Comparison of ENCODE assay signal across 18 cellular contexts in genomic region chr2:160199053-160199452, GRCh38. TPM values are rescaled to one million over a fixed set of nuclear protein-coding genes. Genes with fewer than 3 reads are reported as not detected.
DNase-seq lines count a peak whose midpoint lies in the region; TF ChIP-seq lines count a peak whose summit lies in the region.
"Had no signal": no experiment of that assay in that cellular context is flagged by ENCODE, and none has a peak within 500 bp of the region (broad histone marks: within the 10 kb centered on the region; RNA-seq: fewer than 3 reads in every experiment).

No MANE protein-coding gene starts in this region.

- H3K4me2 ChIP-seq in mammary epithelial cell (ENCODE audit: insufficient read depth, low read depth, low read length), result peak overlapping the region; percentile 93
- H3K4me2 ChIP-seq in hepatocyte, result peak overlapping the region; percentile 65

- H2AFZ ChIP-seq in mammary epithelial cell (ENCODE audit: low read depth, low read length) (no peak overlapping the region), hepatocyte (no peak overlapping the region)

- H3K9ac ChIP-seq in mammary epithelial cell (ENCODE audit: insufficient read depth, low read length), result peak overlapping the region; percentile 94

- H3K27me3 ChIP-seq in mammary epithelial cell (ENCODE audit: insufficient read depth, low read length) (no peaks in the 10 kb centered on the region), hepatocyte (no peaks in the 10 kb centered on the region), vagina (no peaks in the 10 kb centered on the region)

- no peaks in the 10 kb centered on the region for H3K36me3 Mint-ChIP-seq in nephron (ENCODE audit: low read depth)
- H3K36me3 Mint-ChIP-seq in type B pancreatic cell, result no peaks in the 10 kb centered on the region
- H3K36me3 Mint-ChIP-seq in activated CD4-positive, alpha-beta memory T cell treated with anti-CD3 and anti-CD28 coated beads for 36 hours, result no peaks in the 10 kb centered on the region
- H3K36me3 Mint-ChIP-seq: activated naive CD8-positive, alpha-beta T cell treated with anti-CD3 and anti-CD28 coated beads for 36 hours; CD14-positive monocyte had no signal

- in situ Hi-C loops in mammary epithelial cell (cut with MboI; ENCODE audit: low sequenced_read_pairs in 2 of 2), result no loop called here

- TF ChIP-seq CTCF in mammary epithelial cell (conservative IDR thresholded peaks at IDR 0.05 in 1 of 2, IDR thresholded peaks at IDR 0.05 in 1 of 2; ENCODE audit: extremely low read depth in 1 of 2, insufficient read depth in 1 of 2, low read depth in 1 of 2, low read length in 2 of 2), result no peak
- TF ChIP-seq CTCF in hepatocyte (IDR thresholded peaks at IDR 0.05; ENCODE audit: poor library complexity), result no peak
- no peak for TF ChIP-seq CTCF in nephron (IDR thresholded peaks at IDR 0.05; ENCODE audit: unreplicated experiment in 3 of 3)
- TF ChIP-seq CTCF in type B pancreatic cell (conservative IDR thresholded peaks at IDR 0.05), result no peak
- TF ChIP-seq CTCF in vagina (IDR thresholded peaks at IDR 0.05), result no peak

- CTCF ChIA-PET in mammary epithelial cell (lab: Charles Lee; ENCODE audit: low non-redundant PET), result no interaction called here
- CTCF ChIA-PET in activated CD4-positive, alpha-beta memory T cell treated with anti-CD3 and anti-CD28 coated beads for 36 hours (lab: Charles Lee), result no interaction called here

- DNase-seq in mammary epithelial cell, result no peak
- DNase-seq in hepatocyte (ENCODE audit: low spot score), result no peak
- DNase-seq in type B pancreatic cell (ENCODE audit: extremely low spot score, unreplicated experiment), result no peak
- DNase-seq in vagina (ENCODE audit: extremely low spot score in 2 of 2), result no peak
- no peak for DNase-seq in epidermal melanocyte (ENCODE audit: insufficient read length, low spot score)
- DNase-seq in activated CD4-positive, alpha-beta memory T cell treated with anti-CD3 and anti-CD28 coated beads for 36 hours, result no peak
- DNase-seq: activated CD8-positive, alpha-beta memory T cell treated with anti-CD3 and anti-CD28 coated beads, Interleukin-2, amount 50 U/mL, for 4 hours; activated naive CD8-positive, alpha-beta T cell treated with anti-CD3 and anti-CD28 coated beads for 36 hours; effector CD4-positive, alpha-beta T cell; left ventricle myocardium superior; NCI-H1436 treated with DMSO at 0.1 percent for 48 hours; NCI-H524; NK-92 treated with Interleukin-12 subunit alpha and Interleukin-12 subunit beta, amount 100 ng/mL, for 24 hours; retina had no signal

- H3K4me1 Mint-ChIP-seq in nephron, result peaks cover 10% of the 10 kb centered on the region
- H3K4me1 Mint-ChIP-seq in type B pancreatic cell (ENCODE audit: unreplicated experiment), result peaks cover 9% of the 10 kb centered on the region
- no peaks in the 10 kb centered on the region for H3K4me1 Mint-ChIP-seq in activated CD4-positive, alpha-beta memory T cell treated with anti-CD3 and anti-CD28 coated beads for 36 hours (ENCODE audit: low read depth)
- H3K4me1 Mint-ChIP-seq: activated naive CD8-positive, alpha-beta T cell treated with anti-CD3 and anti-CD28 coated beads for 36 hours; activated T-helper 17 cell treated with anti-CD3 and anti-CD28 coated beads, Interleukin-2, amount 50 U/mL, for 72 hours had no signal

- 0% methylated on average over 1 of the region's 1 CpG for WGBS in mammary epithelial cell (ENCODE audit: low coverage, missing lambda C conversion rate)
- WGBS in hepatocyte (ENCODE audit: low lambda C conversion rate, missing lambda C conversion rate), result 79% methylated on average over 1 of the region's 1 CpG

- H3K9me3 Mint-ChIP-seq in nephron (no peaks in the 10 kb centered on the region), type B pancreatic cell (peaks cover 5% of the 10 kb centered on the region)
- no peaks in the 10 kb centered on the region for H3K9me3 Mint-ChIP-seq in activated CD4-positive, alpha-beta memory T cell treated with anti-CD3 and anti-CD28 coated beads for 36 hours
- H3K9me3 Mint-ChIP-seq: activated naive CD8-positive, alpha-beta T cell treated with anti-CD3 and anti-CD28 coated beads for 36 hours; activated T-helper 17 cell treated with anti-CD3 and anti-CD28 coated beads, Interleukin-2, amount 50 U/mL, for 72 hours; CD14-positive monocyte had no signal

- H3K4me3 Mint-ChIP-seq in nephron, result peak overlapping the region; percentile 21 to 69 (median 43)
- peak overlapping the region; percentile 70 for H3K4me3 Mint-ChIP-seq in type B pancreatic cell
- H3K4me3 Mint-ChIP-seq in activated CD4-positive, alpha-beta memory T cell treated with anti-CD3 and anti-CD28 coated beads for 36 hours, result no peak overlapping the region
- H3K4me3 Mint-ChIP-seq: activated naive CD8-positive, alpha-beta T cell treated with anti-CD3 and anti-CD28 coated beads for 36 hours; activated T-helper 17 cell treated with anti-CD3 and anti-CD28 coated beads, Interleukin-2, amount 50 U/mL, for 72 hours; CD14-positive monocyte had no signal

- H3K4me1 ChIP-seq in mammary epithelial cell (ENCODE audit: insufficient read depth, low read length), result peaks cover 46% of the 10 kb centered on the region
- H3K4me1 ChIP-seq in hepatocyte (ENCODE audit: insufficient read depth), result no peaks in the 10 kb centered on the region
- peaks cover 6% of the 10 kb centered on the region for H3K4me1 ChIP-seq in vagina

- peak overlapping the region; percentile 95 for H3K27ac ChIP-seq in mammary epithelial cell (ENCODE audit: insufficient read depth, low read depth, low read length)
- peak overlapping the region; percentile 86 for H3K27ac ChIP-seq in hepatocyte
- no peak overlapping the region for H3K27ac ChIP-seq in vagina

- H3K27ac Mint-ChIP-seq in nephron (peak overlapping the region in 2 of 3 experiments; percentile 39 to 60), type B pancreatic cell (no peak overlapping the region)
- no peak overlapping the region for H3K27ac Mint-ChIP-seq in activated CD4-positive, alpha-beta memory T cell treated with anti-CD3 and anti-CD28 coated beads for 36 hours
- H3K27ac Mint-ChIP-seq: activated naive CD8-positive, alpha-beta T cell treated with anti-CD3 and anti-CD28 coated beads for 36 hours; activated T-helper 17 cell treated with anti-CD3 and anti-CD28 coated beads, Interleukin-2, amount 50 U/mL, for 72 hours; CD14-positive monocyte had no signal

- intact Hi-C loops in mammary epithelial cell (cut with micrococcal nuclease) (no loop called here), vagina (cut with DNase I) (no loop called here)
- intact Hi-C loops in activated CD4-positive, alpha-beta memory T cell treated with anti-CD3 and anti-CD28 coated beads for 36 hours (cut with micrococcal nuclease), result no loop called here

- no peaks in the 10 kb centered on the region for H3K27me3 Mint-ChIP-seq in nephron (ENCODE audit: low read depth)
- no peaks in the 10 kb centered on the region for H3K27me3 Mint-ChIP-seq in type B pancreatic cell
- peaks cover 2% of the 10 kb centered on the region for H3K27me3 Mint-ChIP-seq in activated CD4-positive, alpha-beta memory T cell treated with anti-CD3 and anti-CD28 coated beads for 36 hours
- H3K27me3 Mint-ChIP-seq: activated T-helper 17 cell treated with anti-CD3 and anti-CD28 coated beads, Interleukin-2, amount 50 U/mL, for 72 hours had no signal

- no peaks in the 10 kb centered on the region for H4K20me1 ChIP-seq in mammary epithelial cell (ENCODE audit: insufficient read depth, low read length)
- no peaks in the 10 kb centered on the region for H4K20me1 ChIP-seq in hepatocyte (ENCODE audit: insufficient read depth, poor library complexity, severe bottlenecking)

- dilution Hi-C loops in mammary epithelial cell (cut with HindIII; ENCODE audit: low sequenced_read_pairs), result no loop called here

- BruUV-seq in mammary epithelial cell (replicated peaks; lab: Mats Ljungman, UMichigan), result no TSS peak

- POLR2A ChIA-PET in activated CD4-positive, alpha-beta memory T cell treated with anti-CD3 and anti-CD28 coated beads for 36 hours (lab: Charles Lee), result no interaction called here

- H3K4me3 ChIP-seq in mammary epithelial cell (replicated peaks in 1 of 3; ENCODE audit: insufficient read depth in 1 of 3, low read depth in 2 of 3, low read length in 3 of 3) (peak overlapping the region; percentile 62 to 73 (median 64)), hepatocyte (peak overlapping the region; percentile 11), vagina (peak overlapping the region in 1 of 2 donors; percentile 25)

- H3K9me2 ChIP-seq in hepatocyte (replicated peaks; ENCODE audit: insufficient read depth), result no peaks in the 10 kb centered on the region

- peaks cover 13% of the 10 kb centered on the region for H3K36me3 ChIP-seq in mammary epithelial cell (ENCODE audit: insufficient read depth, low read length)
- no peaks in the 10 kb centered on the region for H3K36me3 ChIP-seq in hepatocyte (replicated peaks; ENCODE audit: insufficient read depth, low read depth)
- H3K36me3 ChIP-seq in vagina, result no peaks in the 10 kb centered on the region

- TF ChIP-seq POLR2A in vagina (IDR thresholded peaks at IDR 0.05), result no peak

- no peaks in the 10 kb centered on the region for H3K9me3 ChIP-seq in mammary epithelial cell (replicated peaks; ENCODE audit: insufficient read depth, low read length)
- no peaks in the 10 kb centered on the region for H3K9me3 ChIP-seq in hepatocyte (ENCODE audit: low read depth)
- no peaks in the 10 kb centered on the region for H3K9me3 ChIP-seq in vagina

- H3K79me2 ChIP-seq in mammary epithelial cell (ENCODE audit: insufficient read depth, low read length) (peaks cover 60% of the 10 kb centered on the region), hepatocyte (peaks cover 14% of the 10 kb centered on the region)

RNA-seq across cellular contexts. Expression of gene ITGB6, which starts 1.0 kb away (rescaled TPM):
- total RNA-seq in mammary epithelial cell, result 100 to 1,000 TPM; 186 to 461 TPM
- 162 TPM for polyA plus RNA-seq in mammary epithelial cell
- 233 TPM for polyA minus RNA-seq in mammary epithelial cell
- total RNA-seq in hepatocyte, result 37.4 and 41.1 TPM in 2 replicates
- polyA plus RNA-seq in hepatocyte, result 20.3 and 21.0 TPM in 2 replicates
- 3.2 and 7.8 TPM in 2 replicates for total RNA-seq in type B pancreatic cell (ENCODE audit: low replicate concordance)
- total RNA-seq in vagina, result 17.2 TPM
- not detected for total RNA-seq in activated CD4-positive, alpha-beta memory T cell treated with anti-CD3 and anti-CD28 coated beads for 36 hours
- total RNA-seq: activated naive CD8-positive, alpha-beta T cell treated with anti-CD3 and anti-CD28 coated beads for 36 hours; activated T-helper 17 cell treated with anti-CD3 and anti-CD28 coated beads, Interleukin-2, amount 50 U/mL, for 72 hours; fibroblast of lung had no signal
- polyA plus RNA-seq: CD14-positive monocyte had no signal

Comparison
In these comparisons a context has a peak if more than half of its experiments do, and no peak if none do; other contexts are left out.
1. H3K27ac Mint-ChIP-seq: peak in nephron (2 of 3); none in type B pancreatic cell (single experiment) and activated CD4-positive, alpha-beta memory T cell treated with anti-CD3 and anti-CD28 coated beads for 36 hours (single experiment).